Comparison of ENCODE assay signal across 25 cellular contexts in genomic region chr7:139471740-139472353, GRCh38. TPM values are rescaled to one million over a fixed set of nuclear protein-coding genes. Genes with fewer than 3 reads are reported as not detected.
DNase-seq lines count a peak whose midpoint lies in the region; ATAC-seq, FAIRE-seq and TF ChIP-seq lines count a peak whose summit lies in the region.
"Had no signal": no experiment of that assay in that cellular context is flagged by ENCODE, and none has a peak within 500 bp of the region (broad histone marks: within the 10 kb centered on the region; RNA-seq: fewer than 3 reads in every experiment).

No MANE protein-coding gene starts in this region.

- no peak overlapping the region for H2AFZ ChIP-seq in K562 (ENCODE audit: low read depth, low read length)

- TF ChIP-seq CTCF in K562 (IDR thresholded peaks at IDR 0.05 in 2 of 3, conservative IDR thresholded peaks at IDR 0.05 in 1 of 3; ENCODE audit: insufficient read depth in 2 of 3, low read depth in 1 of 3, low read length in 3 of 3) (no peak), type B pancreatic cell (conservative IDR thresholded peaks at IDR 0.05) (no peak)

- no peak for TF ChIP-seq EP300 in K562 (IDR thresholded peaks at IDR 0.05; ENCODE audit: low read length)

- H3K36me3 ChIP-seq in K562 (ENCODE audit: control insufficient read depth, insufficient read depth, low read length) = no peaks in the 10 kb centered on the region
- H3K36me3 ChIP-seq: Peyer's patch had no signal

- ATAC-seq in K562 (peak; percentile 37), left lobe of liver (peak; percentile 59)
- ATAC-seq: activated CD4-positive, CD25-positive, alpha-beta regulatory T cell treated with anti-CD3 and anti-CD28 coated beads, Interleukin-2, amount 50 U/mL, for 24 hours; left ventricle myocardium superior; natural killer cell treated with Interleukin-12 subunit alpha and Interleukin-12 subunit beta and Interleukin-15 and Interleukin-18, amount 100 ng/mL, for 72 hours; right cardiac atrium had no signal

- no peak overlapping the region for H3K27ac ChIP-seq in K562 (ENCODE audit: extremely low read depth, low read depth, low read length)
- H3K27ac ChIP-seq: Peyer's patch had no signal

- peaks cover 5% of the 10 kb centered on the region for H3K9me3 Mint-ChIP-seq in type B pancreatic cell
- H3K9me3 Mint-ChIP-seq: natural killer cell treated with Interleukin-12 subunit alpha and Interleukin-12 subunit beta and Interleukin-15 and Interleukin-18, amount 100 ng/mL, for 72 hours had no signal

- no peaks in the 10 kb centered on the region for H4K20me1 ChIP-seq in K562 (replicated peaks; ENCODE audit: control insufficient read depth, insufficient read depth, low read length)

- POLR2A ChIA-PET in K562 (lab: Yijun Ruan, JAX) = interaction anchor here (0.7 to 1.7 kb wide), 3 partner anchors 11 to 19 kb away, joined by 3 to 6 read pairs (median 5); partner anchors contain the start of gene KLRG2

- 6% methylated on average over 7 of the region's 7 CpGs for WGBS in K562 (ENCODE audit: insufficient coverage, low coverage, missing lambda C conversion rate)

- no peak overlapping the region for H3K4me2 ChIP-seq in K562 (ENCODE audit: insufficient read depth, low read length)

- in situ Hi-C loops in K562 (cut with MboI) = no loop called here

- no peaks in the 10 kb centered on the region for H3K79me2 ChIP-seq in K562 (ENCODE audit: control insufficient read depth, insufficient read depth, low read length)

- no peaks in the 10 kb centered on the region for H3K27me3 Mint-ChIP-seq in type B pancreatic cell

- H3K4me3 Mint-ChIP-seq in type B pancreatic cell = no peak overlapping the region
- H3K4me3 Mint-ChIP-seq: natural killer cell treated with Interleukin-12 subunit alpha and Interleukin-12 subunit beta and Interleukin-15 and Interleukin-18, amount 100 ng/mL, for 72 hours had no signal

- H3K36me3 Mint-ChIP-seq in type B pancreatic cell = peaks cover 13% of the 10 kb centered on the region

- H3K4me1 Mint-ChIP-seq in type B pancreatic cell (ENCODE audit: unreplicated experiment) = peaks cover 10% of the 10 kb centered on the region

- H3K9me1 ChIP-seq in K562 (ENCODE audit: control insufficient read depth, insufficient read depth, low read length) = no peaks in the 10 kb centered on the region

- FAIRE-seq in K562 (lab: Jason Lieb, UNC) = no peak
- FAIRE-seq: endothelial cell of umbilical vein, G401.6 had no signal

- peaks cover 0 to 5% of the 10 kb centered on the region in 2 experiments; a peak in 3 of 5 replicates for H3K4me1 ChIP-seq in K562 (replicated peaks in 1 of 2; ENCODE audit: control insufficient read depth in 2 of 2, insufficient read depth in 2 of 2, low read length in 2 of 2)
- H3K4me1 ChIP-seq: Peyer's patch had no signal

- no peak overlapping the region for H3K4me3 ChIP-seq in K562
- H3K4me3 ChIP-seq: Peyer's patch had no signal

- peak; percentile 16 for DNase-seq in NCI-H82 (lab: John Stamatoyannopoulos, UW)
- DNase-seq in NCI-H82 treated with DMSO at 0.1 percent for 48 hours (lab: John Stamatoyannopoulos, UW; ENCODE audit: unreplicated experiment) = no peak
- DNase-seq in K562 (ENCODE audit: extremely low read depth in 1 of 4, low spot score in 3 of 4) = peak in 1 of 4 experiments; percentile 14
- DNase-seq in left lobe of liver (ENCODE audit: low spot score) = no peak
- no peak for DNase-seq in type B pancreatic cell (ENCODE audit: extremely low spot score, unreplicated experiment)
- DNase-seq in NCI-H1436 treated with DMSO at 0.1 percent for 48 hours (lab: John Stamatoyannopoulos, UW) = no peak
- no peak for DNase-seq in cerebellar cortex (ENCODE audit: low spot score)
- DNase-seq in SIG-M5 (lab: John Stamatoyannopoulos, UW) = no peak
- DNase-seq: 8988T; activated naive CD4-positive, alpha-beta T cell treated with anti-CD3 and anti-CD28 coated beads, Interleukin-2, amount 50 U/mL, for 16 hours; caudate nucleus; hypothalamus; KG1; left ventricle myocardium superior; NCI-H1694; NCI-H510A treated with DMSO at 0.1 percent for 48 hours; Peyer's patch; right cardiac atrium; stimulated activated CD4-positive, alpha-beta T cell treated with anti-CD3 and anti-CD28 coated beads, Interleukin-4, amount 100 ng/mL, for 4 hours; T-helper 1 cell had no signal

- no TSS peak for BruUV-seq in K562 (replicated peaks; lab: Mats Ljungman, UMichigan)

- H3K27me3 ChIP-seq in K562 (ENCODE audit: control insufficient read depth in 2 of 2, insufficient read depth in 2 of 2, low read length in 2 of 2) = peaks cover 31 to 62% of the 10 kb centered on the region in 2 experiments
- H3K27me3 ChIP-seq: Peyer's patch had no signal

- H3K27ac Mint-ChIP-seq in type B pancreatic cell = peak overlapping the region; percentile 22
- H3K27ac Mint-ChIP-seq: natural killer cell treated with Interleukin-12 subunit alpha and Interleukin-12 subunit beta and Interleukin-15 and Interleukin-18, amount 100 ng/mL, for 72 hours had no signal

- peak overlapping the region in 1 of 2 experiments; percentile 2; a peak in 1 of 4 replicates for H3K9ac ChIP-seq in K562 (ENCODE audit: insufficient read depth in 1 of 2, low read depth in 2 of 2, low read length in 2 of 2)

- CTCF ChIA-PET in K562 (lab: Yijun Ruan, JAX; ENCODE audit: low intra/inter-chr PET ratio) = no interaction called here

- H3K9me3 ChIP-seq in K562 (replicated peaks; ENCODE audit: control insufficient read depth, insufficient read depth, low read depth, low read length) = no peaks in the 10 kb centered on the region

- intact Hi-C loops in K562 (cut with micrococcal nuclease) = no loop called here

- TF ChIP-seq RAD21 in K562 (CRISPR knock-in tag; conservative IDR thresholded peaks at IDR 0.05 in 1 of 2, IDR thresholded peaks at IDR 0.05 in 1 of 2) = no peak

- TF ChIP-seq POLR2A in K562 (conservative IDR thresholded peaks at IDR 0.05) = no peak

TF ChIP-seq in K562, 482 proteins besides CTCF, POLR2A, EP300 and RAD21 (continues in another document):
- TF ChIP-seq NFE2L1 (tag; IDR thresholded peaks at IDR 0.05; ENCODE audit: borderline replicate concordance, low read depth) (peak; percentile 33; the same call in 1 of the 2 replicates), SOX6 (IDR thresholded peaks at IDR 0.05) (peak; percentile 60; the same call in 1 of the 2 replicates), ARID1B (IDR thresholded peaks at IDR 0.05) (peak; percentile 41; the same call in 1 of the 2 replicates), NFE2 (IDR thresholded peaks at IDR 0.05; ENCODE audit: low read depth) (0 out of 2 replicates have a peak, but pooled peaks have one; percentile 31), MTA1 (IDR thresholded peaks at IDR 0.05; ENCODE audit: borderline replicate concordance) (0 out of 2 replicates have a peak, but pooled peaks have one; percentile 23), C11orf30 (IDR thresholded peaks at IDR 0.05; ENCODE audit: low read depth) (peak; percentile 92), E2F5 (CRISPR knock-in tag; IDR thresholded peaks at IDR 0.05) (0 out of 2 replicates have a peak, but pooled peaks have one; percentile 52)

RNA-seq across cellular contexts. Expression of gene KLRG2, which starts 11.6 kb away (rescaled TPM):
- not detected in 2 replicates for total RNA-seq in K562 (2011; cell fraction: chromatin; rRNA removed; ENCODE audit: low replicate concordance)
- total RNA-seq in K562 (2011; cell fraction: nucleolus; rRNA removed) = not detected in 2 replicates
- total RNA-seq in K562 (2011; cell fraction: nucleoplasm; rRNA removed) = not detected in 2 replicates
- not detected in 2 replicates for total RNA-seq in K562 (2014; rRNA removed)
- not detected in 2 replicates for total RNA-seq in K562 (2014; rRNA removed; fragmentation: Illumina TruSeq; extraction: Trizol)
- not detected in 2 replicates for total RNA-seq in K562 (2015; rRNA removed; fragmentation: Illumina TruSeq; extraction: Trizol)
- total RNA-seq in K562 (2021) = not detected in 2 replicates
- polyA plus RNA-seq in K562 (2011; rRNA removed) = not detected in 2 replicates
- not detected in 2 replicates for polyA plus RNA-seq in K562 (2011; cell fraction: cytosol; rRNA removed)
- not detected in 2 replicates for polyA plus RNA-seq in K562 (2011; cell fraction: nucleus; rRNA removed)
- polyA plus RNA-seq in K562 (2012) = 0.04 TPM in 1 of 2 replicates, not detected in the other
- polyA plus RNA-seq in K562 (2014; fragmentation: Illumina TruSeq; extraction: Trizol) = not detected in 2 replicates
- not detected for polyA plus RNA-seq in K562 (2014; fragmentation: Nextera tagmentation; extraction: Ambion mirVana)
- not detected in 2 replicates for polyA plus RNA-seq in K562 (2014; rRNA removed)
- polyA minus RNA-seq in K562 (2011; rRNA and poly(A)+ RNA removed) = not detected in 2 replicates
- not detected in 2 replicates for polyA minus RNA-seq in K562 (2011; cell fraction: cytosol; rRNA and poly(A)+ RNA removed)
- polyA minus RNA-seq in K562 (2011; cell fraction: nucleus; rRNA and poly(A)+ RNA removed) = not detected in 2 replicates
- total RNA-seq in left lobe of liver = not detected
- total RNA-seq in type B pancreatic cell (ENCODE audit: low replicate concordance) = 4.7 and 14.0 TPM in 2 replicates
- total RNA-seq: endothelial cell of umbilical vein; left ventricle myocardium superior; natural killer cell treated with Interleukin-12 subunit alpha and Interleukin-12 subunit beta and Interleukin-15 and Interleukin-18, amount 100 ng/mL, for 72 hours; Peyer's patch; right cardiac atrium; urinary bladder had no signal
- polyA plus RNA-seq: endothelial cell of umbilical vein, right cardiac atrium had no signal

RNA-seq across cellular contexts. Expression of gene CLEC2L, which starts 51.6 kb away (rescaled TPM):
- total RNA-seq in K562 (2011; cell fraction: chromatin; rRNA removed; ENCODE audit: low replicate concordance) = 0.32 and 1.4 TPM in 2 replicates
- total RNA-seq in K562 (2011; cell fraction: nucleolus; rRNA removed) = 2.3 and 3.4 TPM in 2 replicates
- 0.92 and 1.5 TPM in 2 replicates for total RNA-seq in K562 (2011; cell fraction: nucleoplasm; rRNA removed)
- total RNA-seq in K562 (2014; rRNA removed) (1.6 and 4.1 TPM in 2 replicates), K562 (2014; rRNA removed; fragmentation: Illumina TruSeq; extraction: Trizol) (0.73 and 0.87 TPM in 2 replicates), K562 (2015; rRNA removed; fragmentation: Illumina TruSeq; extraction: Trizol) (1.5 and 1.8 TPM in 2 replicates), K562 (2021) (5.4 and 5.5 TPM in 2 replicates), left lobe of liver (not detected), type B pancreatic cell (ENCODE audit: low replicate concordance) (0.21 and 0.34 TPM in 2 replicates)
- polyA plus RNA-seq in K562 (2011; rRNA removed) (0.84 and 26.0 TPM in 2 replicates), K562 (2014; fragmentation: Illumina TruSeq; extraction: Trizol) (1.9 and 2.9 TPM in 2 replicates), K562 (2014; fragmentation: Nextera tagmentation; extraction: Ambion mirVana) (1 to 10 TPM in 1 of 2 experiments, under 1 TPM in 1; 0.94 to 2.1 TPM), K562 (2014; rRNA removed) (5.3 and 7.1 TPM in 2 replicates)
- 4.2 and 37.0 TPM in 2 replicates for polyA plus RNA-seq in K562 (2011; cell fraction: cytosol; rRNA removed)
- polyA plus RNA-seq in K562 (2011; cell fraction: nucleus; rRNA removed) = 2.4 and 31.5 TPM in 2 replicates
- polyA plus RNA-seq in K562 (2012) = 4.2 and 5.7 TPM in 2 replicates
- polyA minus RNA-seq in K562 (2011; rRNA and poly(A)+ RNA removed) = 2.2 TPM in 1 of 2 replicates, not detected in the other
- 2.9 TPM in 1 of 2 replicates, not detected in the other for polyA minus RNA-seq in K562 (2011; cell fraction: cytosol; rRNA and poly(A)+ RNA removed)
- polyA minus RNA-seq in K562 (2011; cell fraction: nucleus; rRNA and poly(A)+ RNA removed) = 0.67 and 9.7 TPM in 2 replicates
- total RNA-seq: endothelial cell of umbilical vein; left ventricle myocardium superior; natural killer cell treated with Interleukin-12 subunit alpha and Interleukin-12 subunit beta and Interleukin-15 and Interleukin-18, amount 100 ng/mL, for 72 hours; Peyer's patch; right cardiac atrium had no signal
- polyA plus RNA-seq: endothelial cell of umbilical vein, right cardiac atrium had no signal
